ENCODE assay signal across 1 cellular context in genomic region chr16:29899516-29900101, GRCh38.
TF ChIP-seq lines count a peak whose summit lies in the region.

TSS of gene SEZ6L2 (minus strand) at chr16:29899550. CDS start at chr16:29899019, 531 bp downstream.

TF ChIP-seq in HepG2, 621 proteins besides CTCF, POLR2A, EP300 and RAD21 (continued from another document and continues in another):
- TF ChIP-seq ISX (CRISPR knock-in tag; conservative IDR thresholded peaks at IDR 0.05) (no peak; the same call in 1 of the 2 replicates), CCAR2 (optimal IDR thresholded peaks at IDR 0.05; ENCODE audit: low read depth, low read length) (no peak), FIP1L1 (IDR thresholded peaks at IDR 0.05; ENCODE audit: borderline replicate concordance, insufficient read depth, low read depth, low read length) (no peak), FOXK1 (CRISPR knock-in tag; IDR thresholded peaks at IDR 0.05; ENCODE audit: borderline replicate concordance, low read depth) (peak; percentile 63; the same call in 1 of the 2 replicates), SP140L (CRISPR knock-in tag; IDR thresholded peaks at IDR 0.05; ENCODE audit: borderline replicate concordance) (peak; percentile 98; the same call in 1 of the 2 replicates), GTF3A (CRISPR knock-in tag; conservative IDR thresholded peaks at IDR 0.05) (no peak), KDM4B (CRISPR knock-in tag; IDR thresholded peaks at IDR 0.05) (no peak; the same call in 1 of the 2 replicates), ZNF644 (CRISPR knock-in tag; IDR thresholded peaks at IDR 0.05; ENCODE audit: low read depth) (no peak), MAZ (IDR thresholded peaks at IDR 0.05; ENCODE audit: borderline replicate concordance, low read depth, low read length) (peak; percentile 73; the same call in 1 of the 2 replicates), MAZ (CRISPR knock-in tag; IDR thresholded peaks at IDR 0.05; ENCODE audit: low read depth) (peak; percentile 72; the same call in 1 of the 2 replicates), YEATS4 (CRISPR knock-in tag; IDR thresholded peaks at IDR 0.05; ENCODE audit: borderline replicate concordance) (no peak; the same call in 1 of the 2 replicates), AHR (CRISPR knock-in tag; IDR thresholded peaks at IDR 0.05) (peak; percentile 94), IRF2 (CRISPR knock-in tag; IDR thresholded peaks at IDR 0.05) (no peak; the same call in 1 of the 2 replicates), ZNF318 (CRISPR knock-in tag; IDR thresholded peaks at IDR 0.05) (no peak), ZNF367 (CRISPR knock-in tag; IDR thresholded peaks at IDR 0.05; ENCODE audit: borderline replicate concordance) (peak; percentile 89; the same call in 1 of the 2 replicates), HES4 (CRISPR knock-in tag; IDR thresholded peaks at IDR 0.05; ENCODE audit: borderline replicate concordance) (no peak), MYC (CRISPR knock-in tag; IDR thresholded peaks at IDR 0.05; ENCODE audit: borderline replicate concordance) (no peak; the same call in 1 of the 2 replicates), ATF1 (CRISPR knock-in tag; IDR thresholded peaks at IDR 0.05) (no peak), HNRNPH1 (optimal IDR thresholded peaks at IDR 0.05; ENCODE audit: low read depth, low read length) (no peak), NCOA1 (CRISPR knock-in tag; IDR thresholded peaks at IDR 0.05) (peak; percentile 37; the same call in 1 of the 2 replicates), CBX5 (CRISPR knock-in tag; IDR thresholded peaks at IDR 0.05; ENCODE audit: borderline replicate concordance) (no peak), ARNT2 (CRISPR knock-in tag; IDR thresholded peaks at IDR 0.05; ENCODE audit: low read depth) (no peak; the same call in 1 of the 2 replicates), SIX4 (CRISPR knock-in tag; IDR thresholded peaks at IDR 0.05) (no peak), ZMYM2 (CRISPR knock-in tag; IDR thresholded peaks at IDR 0.05) (no peak), PITX1 (CRISPR knock-in tag; IDR thresholded peaks at IDR 0.05) (peak; percentile 82; the same call in 1 of the 2 replicates), ZNF747 (CRISPR knock-in tag; IDR thresholded peaks at IDR 0.05; ENCODE audit: borderline replicate concordance) (0 out of 2 replicates have a peak, but pooled peaks have one; percentile 73), FOXJ3 (CRISPR knock-in tag; IDR thresholded peaks at IDR 0.05; ENCODE audit: borderline replicate concordance) (no peak), DBP (CRISPR knock-in tag; IDR thresholded peaks at IDR 0.05; ENCODE audit: not compliant biosample characterization) (peak; percentile 98), ZC3H4 (CRISPR knock-in tag; IDR thresholded peaks at IDR 0.05; ENCODE audit: borderline replicate concordance) (no peak; the same call in 1 of the 2 replicates), SOX6 (IDR thresholded peaks at IDR 0.05) (no peak), SOX6 (CRISPR knock-in tag; IDR thresholded peaks at IDR 0.05) (no peak; the same call in 1 of the 2 replicates), ELF4 (CRISPR knock-in tag; IDR thresholded peaks at IDR 0.05; ENCODE audit: borderline replicate concordance) (peak; percentile 72; the same call in 1 of the 2 replicates), ZBTB8A (CRISPR knock-in tag; IDR thresholded peaks at IDR 0.05; ENCODE audit: borderline replicate concordance, low read depth) (no peak), NFE2 (CRISPR knock-in tag; IDR thresholded peaks at IDR 0.05) (no peak), SYNCRIP (IDR thresholded peaks at IDR 0.05; ENCODE audit: insufficient read depth, low read depth, low read length) (no peak), ZSCAN30 (CRISPR knock-in tag; IDR thresholded peaks at IDR 0.05) (no peak; the same call in 1 of the 2 replicates), ZNF879 (CRISPR knock-in tag; IDR thresholded peaks at IDR 0.05) (no peak), ZNF674 (CRISPR knock-in tag; IDR thresholded peaks at IDR 0.05; ENCODE audit: low read depth) (no peak), ZEB1 (IDR thresholded peaks at IDR 0.05; ENCODE audit: insufficient replicate concordance, low read depth) (no peak), ATRX (CRISPR knock-in tag; IDR thresholded peaks at IDR 0.05; ENCODE audit: borderline replicate concordance) (no peak), ZNF33B (CRISPR knock-in tag; IDR thresholded peaks at IDR 0.05) (no peak), KAT7 (CRISPR knock-in tag; IDR thresholded peaks at IDR 0.05; ENCODE audit: borderline replicate concordance) (no peak), RFX3 (CRISPR knock-in tag; IDR thresholded peaks at IDR 0.05) (0 out of 2 replicates have a peak, but pooled peaks have one; percentile 14), HOXD1 (CRISPR knock-in tag; IDR thresholded peaks at IDR 0.05) (peak; percentile 94), ZFP36L1 (CRISPR knock-in tag; IDR thresholded peaks at IDR 0.05) (no peak; the same call in 1 of the 2 replicates), ZNF251 (CRISPR knock-in tag; IDR thresholded peaks at IDR 0.05) (no peak)
- TF ChIP-seq, protein P1, sequence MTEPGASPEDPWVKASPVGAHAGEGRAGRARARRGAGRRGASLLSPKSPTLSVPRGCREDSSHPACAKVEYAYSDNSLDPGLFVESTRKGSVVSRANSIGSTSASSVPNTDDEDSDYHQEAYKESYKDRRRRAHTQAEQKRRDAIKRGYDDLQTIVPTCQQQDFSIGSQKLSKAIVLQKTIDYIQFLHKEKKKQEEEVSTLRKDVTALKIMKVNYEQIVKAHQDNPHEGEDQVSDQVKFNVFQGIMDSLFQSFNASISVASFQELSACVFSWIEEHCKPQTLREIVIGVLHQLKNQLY (CRISPR knock-in tag; IDR thresholded peaks at IDR 0.05) = no peak; the same call in 1 of the 2 replicates
- TF ChIP-seq, protein P2, sequence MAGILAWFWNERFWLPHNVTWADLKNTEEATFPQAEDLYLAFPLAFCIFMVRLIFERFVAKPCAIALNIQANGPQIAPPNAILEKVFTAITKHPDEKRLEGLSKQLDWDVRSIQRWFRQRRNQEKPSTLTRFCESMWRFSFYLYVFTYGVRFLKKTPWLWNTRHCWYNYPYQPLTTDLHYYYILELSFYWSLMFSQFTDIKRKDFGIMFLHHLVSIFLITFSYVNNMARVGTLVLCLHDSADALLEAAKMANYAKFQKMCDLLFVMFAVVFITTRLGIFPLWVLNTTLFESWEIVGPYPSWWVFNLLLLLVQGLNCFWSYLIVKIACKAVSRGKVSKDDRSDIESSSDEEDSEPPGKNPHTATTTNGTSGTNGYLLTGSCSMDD (CRISPR knock-in tag; IDR thresholded peaks at IDR 0.05) = peak; percentile 95
- TF ChIP-seq, protein P3, sequence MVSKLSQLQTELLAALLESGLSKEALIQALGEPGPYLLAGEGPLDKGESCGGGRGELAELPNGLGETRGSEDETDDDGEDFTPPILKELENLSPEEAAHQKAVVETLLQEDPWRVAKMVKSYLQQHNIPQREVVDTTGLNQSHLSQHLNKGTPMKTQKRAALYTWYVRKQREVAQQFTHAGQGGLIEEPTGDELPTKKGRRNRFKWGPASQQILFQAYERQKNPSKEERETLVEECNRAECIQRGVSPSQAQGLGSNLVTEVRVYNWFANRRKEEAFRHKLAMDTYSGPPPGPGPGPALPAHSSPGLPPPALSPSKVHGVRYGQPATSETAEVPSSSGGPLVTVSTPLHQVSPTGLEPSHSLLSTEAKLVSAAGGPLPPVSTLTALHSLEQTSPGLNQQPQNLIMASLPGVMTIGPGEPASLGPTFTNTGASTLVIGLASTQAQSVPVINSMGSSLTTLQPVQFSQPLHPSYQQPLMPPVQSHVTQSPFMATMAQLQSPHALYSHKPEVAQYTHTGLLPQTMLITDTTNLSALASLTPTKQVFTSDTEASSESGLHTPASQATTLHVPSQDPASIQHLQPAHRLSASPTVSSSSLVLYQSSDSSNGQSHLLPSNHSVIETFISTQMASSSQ (IDR thresholded peaks at IDR 0.05; ENCODE audit: low read depth) = no peak
- TF ChIP-seq, protein P3 (CRISPR knock-in tag; IDR thresholded peaks at IDR 0.05; ENCODE audit: borderline replicate concordance) = no peak
- TF ChIP-seq, protein P4, sequence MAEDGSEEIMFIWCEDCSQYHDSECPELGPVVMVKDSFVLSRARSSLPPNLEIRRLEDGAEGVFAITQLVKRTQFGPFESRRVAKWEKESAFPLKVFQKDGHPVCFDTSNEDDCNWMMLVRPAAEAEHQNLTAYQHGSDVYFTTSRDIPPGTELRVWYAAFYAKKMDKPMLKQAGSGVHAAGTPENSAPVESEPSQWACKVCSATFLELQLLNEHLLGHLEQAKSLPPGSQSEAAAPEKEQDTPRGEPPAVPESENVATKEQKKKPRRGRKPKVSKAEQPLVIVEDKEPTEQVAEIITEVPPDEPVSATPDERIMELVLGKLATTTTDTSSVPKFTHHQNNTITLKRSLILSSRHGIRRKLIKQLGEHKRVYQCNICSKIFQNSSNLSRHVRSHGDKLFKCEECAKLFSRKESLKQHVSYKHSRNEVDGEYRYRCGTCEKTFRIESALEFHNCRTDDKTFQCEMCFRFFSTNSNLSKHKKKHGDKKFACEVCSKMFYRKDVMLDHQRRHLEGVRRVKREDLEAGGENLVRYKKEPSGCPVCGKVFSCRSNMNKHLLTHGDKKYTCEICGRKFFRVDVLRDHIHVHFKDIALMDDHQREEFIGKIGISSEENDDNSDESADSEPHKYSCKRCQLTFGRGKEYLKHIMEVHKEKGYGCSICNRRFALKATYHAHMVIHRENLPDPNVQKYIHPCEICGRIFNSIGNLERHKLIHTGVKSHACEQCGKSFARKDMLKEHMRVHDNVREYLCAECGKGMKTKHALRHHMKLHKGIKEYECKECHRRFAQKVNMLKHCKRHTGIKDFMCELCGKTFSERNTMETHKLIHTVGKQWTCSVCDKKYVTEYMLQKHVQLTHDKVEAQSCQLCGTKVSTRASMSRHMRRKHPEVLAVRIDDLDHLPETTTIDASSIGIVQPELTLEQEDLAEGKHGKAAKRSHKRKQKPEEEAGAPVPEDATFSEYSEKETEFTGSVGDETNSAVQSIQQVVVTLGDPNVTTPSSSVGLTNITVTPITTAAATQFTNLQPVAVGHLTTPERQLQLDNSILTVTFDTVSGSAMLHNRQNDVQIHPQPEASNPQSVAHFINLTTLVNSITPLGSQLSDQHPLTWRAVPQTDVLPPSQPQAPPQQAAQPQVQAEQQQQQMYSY (CRISPR knock-in tag; IDR thresholded peaks at IDR 0.05) = peak; percentile 84; the same call in 1 of the 2 replicates
